ENCODE assay signal across 7 cellular contexts in genomic region chr22:16911340-16911739, GRCh38.
DNase-seq lines count a peak whose midpoint lies in the region; ATAC-seq, FAIRE-seq and TF ChIP-seq lines count a peak whose summit lies in the region.
"Not testable (repeated sequence)": the region's sequence is repeated elsewhere in the genome, so short reads cannot be mapped to it uniquely, and the experiment has no call there.

No MANE protein-coding gene starts in this region.

- TF ChIP-seq CTCF in C4-2B (conservative IDR thresholded peaks at IDR 0.05), result peak; percentile 62
- TF ChIP-seq CTCF in OCI-LY1 (IDR thresholded peaks at IDR 0.05; ENCODE audit: low read length), result peak; percentile 23; the same call in 1 of the 2 replicates
- peak in 5 of 6 experiments; percentile 7 to 31 (median 23) for TF ChIP-seq CTCF in adrenal gland (IDR thresholded peaks at IDR 0.05)
- peak in 8 of 9 donors; percentile 6 to 48 (median 34) for TF ChIP-seq CTCF in heart right ventricle (IDR thresholded peaks at IDR 0.05)
- TF ChIP-seq CTCF in neural progenitor cell (IDR thresholded peaks at IDR 0.05), result peak; percentile 47

- not testable (repeated sequence) for H3K9me3 ChIP-seq in OCI-LY1 (ENCODE audit: low read length); adrenal gland (replicated peaks in 1 of 3); heart right ventricle; neural progenitor cell (ENCODE audit: low read depth)

- not testable (repeated sequence) for ATAC-seq in heart right ventricle

- H3K4me1 ChIP-seq in OCI-LY1 (ENCODE audit: insufficient read depth, low read length, severe bottlenecking); adrenal gland (replicated peaks in 1 of 2); heart right ventricle; neural progenitor cell: not testable (repeated sequence)

- not testable (repeated sequence) for H3K4me1 Mint-ChIP-seq in neural progenitor cell

- H3K27ac ChIP-seq in C4-2B; OCI-LY1 (ENCODE audit: low read depth, low read length, poor library complexity, severe bottlenecking); adrenal gland; heart right ventricle; neural progenitor cell: not testable (repeated sequence)

- H3K27me3 ChIP-seq in OCI-LY1 (ENCODE audit: insufficient read depth, low read length); adrenal gland; neural progenitor cell: not testable (repeated sequence)
- H3K27me3 ChIP-seq in heart right ventricle, result peaks cover 0 to 55% (median 30%) of the 10 kb centered on the region in 7 donors

- not testable (repeated sequence) for H3K27me3 Mint-ChIP-seq in neural progenitor cell (ENCODE audit: insufficient read depth, low read depth)

- 14 to 17% (median 16%) methylated on average over 2 of the region's 2 CpGs for WGBS in adrenal gland, 4 donors
- 23 to 24% methylated on average over 2 of the region's 2 CpGs for WGBS in heart right ventricle, 2 donors

- H3F3A ChIP-seq in OCI-LY1 (ENCODE audit: insufficient read depth, low read length); neural progenitor cell (ENCODE audit: low read depth): not testable (repeated sequence)

- intact Hi-C loops in adrenal gland (cut with DNase I), result not testable (repeated sequence)
- intact Hi-C loops in heart right ventricle (cut with DNase I), result loop anchor here in 1 of 10 donors (10.0 kb wide), 1 partner anchor 583 kb away; no protein-coding TSS in a partner anchor

- not testable (repeated sequence) for H2AFZ ChIP-seq in OCI-LY1 (ENCODE audit: low read length); neural progenitor cell (replicated peaks)

- not testable (repeated sequence) for H3K36me3 ChIP-seq in OCI-LY1 (ENCODE audit: insufficient read depth, low read length); adrenal gland (replicated peaks in 1 of 2); heart right ventricle; neural progenitor cell

- H3K9ac ChIP-seq in OCI-LY1 (ENCODE audit: low read length); neural progenitor cell: not testable (repeated sequence)

- not testable (repeated sequence) for H3K9me2 ChIP-seq in OCI-LY1 (ENCODE audit: low read depth, low read length)

- H3K4me3 ChIP-seq in OCI-LY1 (ENCODE audit: low read depth, low read length, poor library complexity, severe bottlenecking); adrenal gland; heart right ventricle; neural progenitor cell: not testable (repeated sequence)

- TF ChIP-seq POLR2A in GM12892 (IDR thresholded peaks at IDR 0.05; ENCODE audit: low read depth, low read length); adrenal gland (IDR thresholded peaks at IDR 0.05): not testable (repeated sequence)

- FAIRE-seq in GM12892 (lab: Jason Lieb, UNC) (peak; percentile 42), endometrium (lab: Jason Lieb, UNC) (peak; percentile 98)

- DNase-seq in GM12892 (ENCODE audit: insufficient read length); adrenal gland; heart right ventricle; neural progenitor cell (ENCODE audit: low spot score): not testable (repeated sequence)

- H4K20me1 ChIP-seq in OCI-LY1 (ENCODE audit: insufficient read depth, low read length); neural progenitor cell (ENCODE audit: low read depth): not testable (repeated sequence)

- not testable (repeated sequence) for H3K79me2 ChIP-seq in OCI-LY1 (ENCODE audit: insufficient read depth, low read length); neural progenitor cell (ENCODE audit: low read depth)

- not testable (repeated sequence) for H3K4me2 ChIP-seq in OCI-LY1 (ENCODE audit: low read length); neural progenitor cell

- H3K9me3 Mint-ChIP-seq in neural progenitor cell, result not testable (repeated sequence)

- H3K36me3 Mint-ChIP-seq in neural progenitor cell, result not testable (repeated sequence)

- H3K4me3 Mint-ChIP-seq in neural progenitor cell, result not testable (repeated sequence)

- not testable (repeated sequence) for H3K27ac Mint-ChIP-seq in neural progenitor cell
